In the genomic region with DNA sequence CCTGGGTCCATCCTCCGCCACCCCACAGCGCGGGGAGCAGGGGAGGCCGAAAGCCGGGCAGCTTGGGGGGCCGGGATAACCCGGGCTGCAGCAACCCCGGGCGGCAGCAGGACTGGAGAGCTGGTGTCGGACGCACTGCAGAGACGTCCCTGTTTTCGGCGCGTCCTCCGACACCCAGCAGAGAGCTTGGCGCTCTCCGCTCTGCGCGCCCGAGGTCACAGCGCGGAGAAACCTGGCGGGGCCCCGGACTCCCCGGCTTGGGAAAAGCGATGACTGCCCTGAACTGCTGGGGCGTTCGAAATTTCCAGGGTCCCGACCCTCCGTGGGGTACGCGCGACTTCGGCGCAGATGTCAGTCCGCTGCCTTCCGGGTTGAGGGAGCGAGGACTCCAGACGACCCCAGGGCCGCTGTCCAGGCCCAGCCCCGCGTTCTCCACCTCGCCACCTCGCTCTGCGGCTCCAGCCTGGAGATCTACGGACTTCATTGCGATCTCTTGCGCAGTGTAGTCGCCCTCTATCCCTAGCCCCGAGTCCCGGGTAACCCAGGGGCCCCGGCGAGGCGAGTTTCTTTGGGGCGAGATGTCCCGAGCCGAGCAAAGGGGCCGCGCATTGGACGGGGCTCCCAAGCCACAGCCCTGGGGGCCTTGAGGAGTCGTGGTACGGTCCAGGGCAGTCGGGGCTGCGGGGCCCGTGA, we compare ENCODE assay signal across 1 cellular context.
A peak's percentile ranks its signal among the peaks of the same experiment; 100 is the strongest.
TF ChIP-seq lines count a peak whose summit lies in the region.

No MANE protein-coding gene starts in this region.

TF ChIP-seq in GM23338, 12 proteins besides CTCF, POLR2A, EP300 and RAD21:
- TF ChIP-seq, protein P1, sequence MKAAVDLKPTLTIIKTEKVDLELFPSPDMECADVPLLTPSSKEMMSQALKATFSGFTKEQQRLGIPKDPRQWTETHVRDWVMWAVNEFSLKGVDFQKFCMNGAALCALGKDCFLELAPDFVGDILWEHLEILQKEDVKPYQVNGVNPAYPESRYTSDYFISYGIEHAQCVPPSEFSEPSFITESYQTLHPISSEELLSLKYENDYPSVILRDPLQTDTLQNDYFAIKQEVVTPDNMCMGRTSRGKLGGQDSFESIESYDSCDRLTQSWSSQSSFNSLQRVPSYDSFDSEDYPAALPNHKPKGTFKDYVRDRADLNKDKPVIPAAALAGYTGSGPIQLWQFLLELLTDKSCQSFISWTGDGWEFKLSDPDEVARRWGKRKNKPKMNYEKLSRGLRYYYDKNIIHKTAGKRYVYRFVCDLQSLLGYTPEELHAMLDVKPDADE (IDR thresholded peaks at IDR 0.05) = no peak
- TF ChIP-seq CREB1 (CRISPR knock-in tag; IDR thresholded peaks at IDR 0.05; ENCODE audit: low read depth) (no peak), POLR2AphosphoS5 (IDR thresholded peaks at IDR 0.05; ENCODE audit: low read depth) (no peak), EZH2 (IDR thresholded peaks at IDR 0.05; ENCODE audit: low read depth, unreplicated experiment) (peak; percentile 68), JUNB (IDR thresholded peaks at IDR 0.05; ENCODE audit: unreplicated experiment) (no peak), ZNF331 (CRISPR knock-in tag; IDR thresholded peaks at IDR 0.05; ENCODE audit: low read depth) (no peak), REST (IDR thresholded peaks at IDR 0.05; ENCODE audit: unreplicated experiment) (peak; percentile 9), EZH2phosphoT487 (IDR thresholded peaks at IDR 0.05; ENCODE audit: unreplicated experiment) (peak; percentile 7)
